3 cellular contexts compared by ENCODE assay signal in the genomic region with DNA sequence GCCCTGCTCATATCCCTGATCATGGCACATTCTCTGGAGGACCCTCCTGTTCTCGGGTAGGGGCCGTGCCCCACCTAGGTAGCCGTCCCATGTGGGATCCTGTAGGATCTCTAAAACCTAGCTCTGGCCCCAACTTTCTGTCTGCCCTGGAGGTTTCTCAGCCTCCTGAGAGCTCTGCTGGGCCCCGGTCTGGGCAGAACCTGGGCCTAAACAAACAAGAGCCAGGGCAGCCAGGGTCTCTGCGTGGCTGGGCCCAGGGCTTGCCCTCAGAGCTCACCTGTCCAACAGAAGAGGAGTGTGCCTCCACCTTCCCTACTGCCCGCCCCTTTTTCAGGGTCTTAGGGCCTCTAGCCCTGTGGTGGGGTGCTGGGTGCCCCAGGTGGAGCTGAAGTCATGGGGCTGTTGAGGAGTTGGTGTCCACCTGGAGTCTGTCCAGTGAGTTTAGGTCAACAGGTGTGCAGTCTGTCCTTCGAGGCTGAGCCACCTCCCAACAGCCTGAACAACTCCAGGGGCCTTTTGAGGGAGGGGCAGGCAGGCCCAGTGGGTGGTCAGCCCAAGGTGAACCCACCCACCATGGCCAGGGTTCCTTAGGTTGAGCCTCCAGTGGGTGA. TPM values are rescaled to one million over a fixed set of nuclear protein-coding genes. Genes with fewer than 3 reads are reported as not detected.
"Had no signal": no experiment of that assay in that cellular context is flagged by ENCODE, and none has a peak within 500 bp of the region (broad histone marks: within the 10 kb centered on the region; RNA-seq: fewer than 3 reads in every experiment).

No MANE protein-coding gene starts in this region.

RNA-seq across cellular contexts. Expression of gene GRAP, which starts 25.6 kb away (rescaled TPM):
- total RNA-seq: NCI-H460, RPMI7951 had no signal
- polyA plus RNA-seq: cardiac muscle cell had no signal
